Comparison of ENCODE assay signal across 14 cellular contexts in the genomic region with DNA sequence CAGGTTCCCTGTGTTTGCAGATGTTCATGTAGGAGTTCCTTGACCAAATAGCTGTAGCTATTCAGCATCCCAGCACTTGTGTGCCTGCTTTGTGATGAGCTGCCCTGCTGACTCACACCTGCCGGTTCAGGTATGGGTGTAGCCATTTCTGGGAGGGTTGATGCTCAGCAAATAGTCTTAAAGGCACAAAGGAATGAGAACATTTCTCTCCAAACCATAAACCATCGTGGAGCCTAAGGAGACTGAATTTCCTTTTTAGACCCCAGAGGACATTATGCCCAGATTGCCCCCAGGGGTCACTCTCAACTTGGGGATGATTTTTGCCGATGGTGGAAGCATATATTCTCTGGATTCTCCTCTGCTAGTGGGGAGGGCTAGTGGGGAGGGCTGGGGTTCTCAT.
DNase-seq lines count a peak whose midpoint lies in the region; ATAC-seq, FAIRE-seq and TF ChIP-seq lines count a peak whose summit lies in the region.
"Had no signal": no experiment of that assay in that cellular context is flagged by ENCODE, and none has a peak within 500 bp of the region (broad histone marks: within the 10 kb centered on the region; RNA-seq: fewer than 3 reads in every experiment).

No MANE protein-coding gene starts in this region.

- in situ Hi-C loops in ACHN (cut with HindIII; ENCODE audit: low pct_ligation_motif_present, low pct_unique_long_range_greater_than_20kb, low sequenced_read_pairs): no loop called here

- H3K36me3 Mint-ChIP-seq in T-helper 17 cell (ENCODE audit: low read depth): no peaks in the 10 kb centered on the region
- H3K36me3 Mint-ChIP-seq: CD14-positive monocyte, memory B cell had no signal

- H3K4me3 Mint-ChIP-seq in T-helper 17 cell: no peak overlapping the region
- H3K4me3 Mint-ChIP-seq: CD14-positive monocyte, memory B cell had no signal

- H3K27me3 ChIP-seq in RWPE2 (ENCODE audit: insufficient read depth, poor library complexity, severe bottlenecking): no peaks in the 10 kb centered on the region
- H3K27me3 ChIP-seq: transverse colon had no signal

- FAIRE-seq in GM18507 (lab: Jason Lieb, UNC): peak; percentile 46

- no peak overlapping the region for H3K27ac Mint-ChIP-seq in T-helper 17 cell
- H3K27ac Mint-ChIP-seq: CD14-positive monocyte, memory B cell had no signal

- H3K4me3 ChIP-seq in RWPE2 (ENCODE audit: severe bottlenecking): no peak overlapping the region
- H3K4me3 ChIP-seq: prostate gland, transverse colon had no signal

- no peaks in the 10 kb centered on the region for H3K9me3 ChIP-seq in RWPE2 (ENCODE audit: severe bottlenecking)
- H3K9me3 ChIP-seq in T-helper 17 cell (ENCODE audit: control insufficient read depth, low read length, poor library complexity, severe bottlenecking): no peaks in the 10 kb centered on the region
- H3K9me3 ChIP-seq: prostate gland, transverse colon had no signal

- peak overlapping the region; percentile 93 for H3K27ac ChIP-seq in RWPE2 (ENCODE audit: poor library complexity, severe bottlenecking)
- H3K27ac ChIP-seq: prostate gland, transverse colon had no signal

- DNase-seq in ACHN (peak; percentile 58), GM18507 (ENCODE audit: extremely low spot score, insufficient read length, low read depth) (no peak), RWPE2 (ENCODE audit: low spot score) (peak; percentile 92), glomerular visceral epithelial cell (ENCODE audit: extremely low spot score) (peak; percentile 39), NCI-H345 (lab: John Stamatoyannopoulos, UW) (no peak), T-helper 17 cell (no peak)
- DNase-seq: aorta, KG1, transverse colon had no signal

- peaks cover 30% of the 10 kb centered on the region for H3K4me1 ChIP-seq in RWPE2 (ENCODE audit: insufficient read depth, poor library complexity, severe bottlenecking)
- H3K4me1 ChIP-seq: prostate gland, transverse colon had no signal

- no peaks in the 10 kb centered on the region for H3K4me1 Mint-ChIP-seq in T-helper 17 cell
- H3K4me1 Mint-ChIP-seq: CD14-positive monocyte, memory B cell had no signal

- ATAC-seq in RWPE2 (ENCODE audit: low read depth): peak; percentile 83
- no peak for ATAC-seq in T-helper 17 cell
- ATAC-seq in GM18870 (IDR thresholded peaks at IDR 0.05; ENCODE audit: unreplicated experiment): no peak
- no peak for ATAC-seq in GM19324 (IDR thresholded peaks at IDR 0.05; ENCODE audit: low FRiP score, unreplicated experiment)

- peaks cover 9% of the 10 kb centered on the region for H3K27me3 Mint-ChIP-seq in T-helper 17 cell

- H3K36me3 ChIP-seq in RWPE2 (ENCODE audit: low read depth): no peaks in the 10 kb centered on the region
- H3K36me3 ChIP-seq: prostate gland, transverse colon had no signal

- peak; percentile 44 for TF ChIP-seq CTCF in RWPE2 (IDR thresholded peaks at IDR 0.05; ENCODE audit: poor library complexity, severe bottlenecking)

Comparison
In these comparisons a context has a peak if more than half of its experiments do, and no peak if none do; other contexts are left out.
1. DNase-seq: peak in ACHN (single experiment), RWPE2 (single experiment) and glomerular visceral epithelial cell (single experiment); none in GM18507 (single experiment), NCI-H345 (single experiment) and T-helper 17 cell (0 of 3).